Comparison of ENCODE assay signal across 12 cellular contexts in genomic region chr17:3556905-3557767, GRCh38. TPM values are rescaled to one million over a fixed set of nuclear protein-coding genes. Genes with fewer than 3 reads are reported as not detected.
DNase-seq lines count a peak whose midpoint lies in the region; ATAC-seq and TF ChIP-seq lines count a peak whose summit lies in the region.
"Had no signal": no experiment of that assay in that cellular context is flagged by ENCODE, and none has a peak within 500 bp of the region (broad histone marks: within the 10 kb centered on the region; RNA-seq: fewer than 3 reads in every experiment).

No MANE protein-coding gene starts in this region.

- H3K27me3 Mint-ChIP-seq in mesothelial cell of epicardium (ENCODE audit: low read depth), result no peaks in the 10 kb centered on the region

- no peaks in the 10 kb centered on the region for H3K9me3 Mint-ChIP-seq in mesothelial cell of epicardium
- H3K9me3 Mint-ChIP-seq: activated CD4-positive, alpha-beta memory T cell treated with anti-CD3 and anti-CD28 coated beads for 36 hours; CD8-positive, alpha-beta T cell; neural progenitor cell had no signal

- H3K27ac ChIP-seq in mammary epithelial cell (ENCODE audit: insufficient read depth, low read depth, low read length), result peak overlapping the region; percentile 35
- peak overlapping the region; percentile 11 for H3K27ac ChIP-seq in psoas muscle
- H3K27ac ChIP-seq: neural progenitor cell had no signal

- H3K36me3 Mint-ChIP-seq in mesothelial cell of epicardium, result no peaks in the 10 kb centered on the region
- H3K36me3 Mint-ChIP-seq: activated CD4-positive, alpha-beta memory T cell treated with anti-CD3 and anti-CD28 coated beads for 36 hours; CD8-positive, alpha-beta T cell; neural progenitor cell had no signal

- BruUV-seq in mammary epithelial cell (replicated peaks; lab: Mats Ljungman, UMichigan), result TSS peak; percentile 83

- no peak overlapping the region for H3K4me3 Mint-ChIP-seq in mesothelial cell of epicardium
- H3K4me3 Mint-ChIP-seq: activated CD4-positive, alpha-beta memory T cell treated with anti-CD3 and anti-CD28 coated beads for 36 hours; CD8-positive, alpha-beta T cell; neural progenitor cell had no signal

- H4K20me1 ChIP-seq in mammary epithelial cell (ENCODE audit: insufficient read depth, low read length), result no peaks in the 10 kb centered on the region

- intact Hi-C loops in mammary epithelial cell (cut with micrococcal nuclease), result loop anchor here (5.0 kb wide), 1 partner anchor 110 kb away; the partner anchor contains the start of genes EMC6 and TAX1BP3
- intact Hi-C loops in psoas muscle (cut with DNase I), result loop anchor here in 1 of 2 donors (1.0 kb wide), 1 partner anchor 25 kb away; no protein-coding TSS in a partner anchor

- CTCF ChIA-PET in mammary epithelial cell (lab: Charles Lee; ENCODE audit: low non-redundant PET), result no interaction called here

- H3K9me3 ChIP-seq in mammary epithelial cell (replicated peaks; ENCODE audit: insufficient read depth, low read length), result no peaks in the 10 kb centered on the region
- H3K9me3 ChIP-seq in psoas muscle, result no peaks in the 10 kb centered on the region

- in situ Hi-C loops in mammary epithelial cell (cut with MboI; ENCODE audit: low sequenced_read_pairs in 2 of 2), result no loop called here

- no peak overlapping the region for H3K27ac Mint-ChIP-seq in mesothelial cell of epicardium
- H3K27ac Mint-ChIP-seq: CD8-positive, alpha-beta T cell; neural progenitor cell had no signal

- peaks cover 6% of the 10 kb centered on the region for H3K4me1 Mint-ChIP-seq in mesothelial cell of epicardium

- H3K79me2 ChIP-seq in mammary epithelial cell (ENCODE audit: insufficient read depth, low read length), result no peaks in the 10 kb centered on the region

- H3K36me3 ChIP-seq in mammary epithelial cell (ENCODE audit: insufficient read depth, low read length), result no peaks in the 10 kb centered on the region
- H3K36me3 ChIP-seq in psoas muscle (ENCODE audit: insufficient read depth in 1 of 2, low read depth in 1 of 2), result no peaks in the 10 kb centered on the region
- H3K36me3 ChIP-seq: neural progenitor cell had no signal

- H3K4me3 ChIP-seq in mammary epithelial cell (replicated peaks in 1 of 3; ENCODE audit: insufficient read depth in 1 of 3, low read depth in 2 of 3, low read length in 3 of 3) (peak overlapping the region in 2 of 3 experiments; percentile 18 to 25), psoas muscle (peak overlapping the region; percentile 29)
- H3K4me3 ChIP-seq: neural progenitor cell had no signal

- DNase-seq in mammary epithelial cell, result no peak
- no peak for DNase-seq in psoas muscle
- no peak for DNase-seq in mesothelial cell of epicardium (ENCODE audit: low spot score in 2 of 2, unreplicated experiment in 2 of 2)
- no peak for DNase-seq in NCI-H748 (lab: John Stamatoyannopoulos, UW; ENCODE audit: unreplicated experiment)

- peak overlapping the region; percentile 77 for H3K4me2 ChIP-seq in mammary epithelial cell (ENCODE audit: insufficient read depth, low read depth, low read length)
- H3K4me2 ChIP-seq: neural progenitor cell had no signal

- no peak overlapping the region for H3K9ac ChIP-seq in mammary epithelial cell (ENCODE audit: insufficient read depth, low read length)
- H3K9ac ChIP-seq: neural progenitor cell had no signal

- H3K27me3 ChIP-seq in mammary epithelial cell (ENCODE audit: insufficient read depth, low read length) (no peaks in the 10 kb centered on the region), psoas muscle (ENCODE audit: insufficient read depth in 3 of 3, low read length in 2 of 3) (no peaks in the 10 kb centered on the region)
- H3K27me3 ChIP-seq: neural progenitor cell had no signal

- ATAC-seq in GM18498 (IDR thresholded peaks at IDR 0.05; ENCODE audit: unreplicated experiment) (peak; percentile 1), HG02759 (IDR thresholded peaks at IDR 0.05; ENCODE audit: unreplicated experiment) (peak; percentile 3), psoas muscle (peak; percentile 64 to 86 (median 66)), GM19397 (IDR thresholded peaks at IDR 0.05; ENCODE audit: unreplicated experiment) (no peak), HG03045 (IDR thresholded peaks at IDR 0.05; ENCODE audit: unreplicated experiment) (no peak)
- ATAC-seq: Right ventricle myocardium inferior had no signal

- 89% methylated on average over 8 of the region's 16 CpGs for WGBS in mammary epithelial cell (ENCODE audit: low coverage, missing lambda C conversion rate)
- 40 to 44% (median 42%) methylated on average over 16 of the region's 16 CpGs for WGBS in psoas muscle, 3 donors

- peaks cover 27% of the 10 kb centered on the region for H3K4me1 ChIP-seq in mammary epithelial cell (ENCODE audit: insufficient read depth, low read length)
- no peaks in the 10 kb centered on the region for H3K4me1 ChIP-seq in psoas muscle
- H3K4me1 ChIP-seq: neural progenitor cell had no signal

- peak overlapping the region; percentile 41 for H2AFZ ChIP-seq in mammary epithelial cell (ENCODE audit: low read depth, low read length)
- H2AFZ ChIP-seq: neural progenitor cell had no signal

- TF ChIP-seq CTCF in mammary epithelial cell (conservative IDR thresholded peaks at IDR 0.05 in 1 of 2, IDR thresholded peaks at IDR 0.05 in 1 of 2; ENCODE audit: extremely low read depth in 1 of 2, insufficient read depth in 1 of 2, low read depth in 1 of 2, low read length in 2 of 2) (no peak), psoas muscle (IDR thresholded peaks at IDR 0.05) (no peak), mesothelial cell of epicardium (IDR thresholded peaks at IDR 0.05; ENCODE audit: unreplicated experiment) (no peak)

- dilution Hi-C loops in mammary epithelial cell (cut with HindIII; ENCODE audit: low sequenced_read_pairs), result loop anchor here (5.0 kb wide), 2 partner anchors 40 to 90 kb away; no protein-coding TSS in a partner anchor

RNA-seq across cellular contexts. Expression of gene TRPV3, which starts 0.5 kb away (rescaled TPM):
- total RNA-seq in mammary epithelial cell (1 to 10 TPM in 1 of 2 donors, under 1 TPM in 1; 0.33 to 7.5 TPM), psoas muscle (10 to 100 TPM in 1 of 4 donors, 1 to 10 TPM in 1, under 1 TPM in 2; 0.71 to 10.1 (median 1.1) TPM), mesothelial cell of epicardium (3.4 to 4.0 TPM (median 3.6 TPM) in 3 replicates)
- polyA plus RNA-seq in mammary epithelial cell (1.4 TPM), psoas muscle (under 1 TPM; 0.32 to 0.38 (median 0.36) TPM)
- 15.0 TPM for polyA minus RNA-seq in mammary epithelial cell

RNA-seq across cellular contexts. Expression of gene TRPV1, which starts 52.1 kb away (rescaled TPM):
- total RNA-seq in mammary epithelial cell, result 1 to 10 TPM; 1.3 to 3.4 TPM
- polyA plus RNA-seq in mammary epithelial cell, result 1.3 TPM
- polyA minus RNA-seq in mammary epithelial cell, result 1.5 TPM
- 1 to 10 TPM; 1.4 to 3.6 (median 2.7) TPM for total RNA-seq in psoas muscle
- polyA plus RNA-seq in psoas muscle, result 1 to 10 TPM; 1.8 to 4.8 (median 3.1) TPM
- 9.5 to 14.2 TPM (median 11.6 TPM) in 3 replicates for total RNA-seq in mesothelial cell of epicardium

Comparison
In these comparisons a context has a peak if more than half of its experiments do, and no peak if none do; other contexts are left out.
1. ATAC-seq: peak in GM18498 (single experiment), HG02759 (single experiment) and psoas muscle (4 of 4); none in GM19397 (single experiment) and HG03045 (single experiment).